In the genomic region with DNA sequence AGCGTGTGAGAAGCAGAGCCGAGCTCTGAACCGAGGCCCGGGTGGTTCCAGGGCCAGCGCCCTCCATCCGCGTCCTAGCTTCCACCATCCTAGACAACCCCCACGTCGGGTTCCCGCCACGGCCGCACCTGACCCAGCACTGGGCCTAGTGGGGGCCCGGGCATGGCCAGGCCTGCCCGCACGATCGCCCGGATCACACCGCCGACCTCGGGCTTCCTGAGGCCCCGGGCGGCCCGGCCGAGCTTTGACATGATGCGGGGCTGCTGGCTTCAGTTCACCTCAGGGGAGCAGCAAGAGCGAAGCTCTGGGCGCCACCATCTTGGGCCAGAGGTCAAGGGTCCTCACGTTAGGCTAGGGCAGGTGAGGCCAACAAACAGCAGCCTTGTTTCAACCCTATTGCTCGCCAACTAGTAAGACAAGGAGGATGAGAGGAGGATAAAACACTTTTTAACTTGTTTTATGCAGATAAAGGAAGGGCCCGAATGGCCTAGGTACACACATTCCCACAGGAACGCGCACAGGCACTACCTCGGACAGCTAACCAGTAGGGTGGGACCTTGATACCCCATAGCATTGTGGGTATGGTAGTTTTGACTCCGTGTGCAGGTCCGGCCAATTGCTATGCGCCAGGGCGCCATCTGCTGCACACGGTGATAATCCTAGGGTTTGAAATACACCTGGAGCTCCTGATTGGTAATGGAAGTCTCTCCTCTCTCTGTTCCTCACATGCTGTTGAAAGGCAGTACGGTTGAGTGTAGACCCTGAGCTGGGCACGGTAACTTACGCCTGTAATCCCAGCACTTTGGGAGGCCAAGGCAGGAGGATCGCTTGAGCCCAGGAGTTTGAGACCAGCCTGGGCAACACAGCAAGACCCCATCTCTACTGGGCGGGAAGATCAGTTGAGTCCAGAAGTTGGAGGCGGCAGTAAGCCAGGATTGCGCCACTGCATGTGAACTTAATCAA, we compare ENCODE assay signal across 8 cellular contexts. TPM values are rescaled to one million over a fixed set of nuclear protein-coding genes. Genes with fewer than 3 reads are reported as not detected.
DNase-seq lines count a peak whose midpoint lies in the region; ATAC-seq and TF ChIP-seq lines count a peak whose summit lies in the region.

Gene MRPL11, minus strand, starts transcription at position 345 of the 963 bp plus-strand sequence. Its CDS starts 94 bp downstream, at position 251.

- no peaks in the 10 kb centered on the region for H4K20me1 ChIP-seq in mammary epithelial cell (ENCODE audit: insufficient read depth, low read length)

- H3K36me3 ChIP-seq in mammary epithelial cell (ENCODE audit: insufficient read depth, low read length), result peaks cover 1% of the 10 kb centered on the region

- dilution Hi-C loops in mammary epithelial cell (cut with HindIII; ENCODE audit: low sequenced_read_pairs), result no loop called here

- no TSS peak for BruUV-seq in mammary epithelial cell (replicated peaks; lab: Mats Ljungman, UMichigan)

- H3K9ac ChIP-seq in mammary epithelial cell (ENCODE audit: insufficient read depth, low read length), result peak within 1 kb of the TSS; percentile 87

- DNase-seq in ACHN (peak; percentile 92), NCI-H2196 (lab: John Stamatoyannopoulos, UW; ENCODE audit: unreplicated experiment) (peak; percentile 91), mammary epithelial cell (peak; percentile 90), iPS-NIHi7 (ENCODE audit: extremely low spot score) (peak; percentile 96), smooth muscle cell of the brain vasculature (ENCODE audit: low read depth, low spot score) (peak; percentile 80)

- peaks cover 13% of the 10 kb centered on the region for H3K79me2 ChIP-seq in mammary epithelial cell (ENCODE audit: insufficient read depth, low read length)

- H3K9me3 ChIP-seq in mammary epithelial cell (replicated peaks; ENCODE audit: insufficient read depth, low read length), result no peaks in the 10 kb centered on the region

- in situ Hi-C loops in ACHN (cut with HindIII; ENCODE audit: low pct_ligation_motif_present, low pct_unique_long_range_greater_than_20kb, low sequenced_read_pairs) (no loop called here), mammary epithelial cell (cut with MboI; ENCODE audit: low sequenced_read_pairs in 2 of 2) (no loop called here)

- CTCF ChIA-PET in mammary epithelial cell (lab: Charles Lee; ENCODE audit: low non-redundant PET), result interaction anchor here (0.6 to 1.0 kb wide), 4 partner anchors 28 to 247 kb away, joined by 4 to 10 read pairs (median 4); partner anchors contain the start of genes DPP3 and PELI3

- WGBS in mammary epithelial cell (ENCODE audit: low coverage, missing lambda C conversion rate), result 8% methylated on average over 40 of the region's 45 CpGs

- no peaks in the 10 kb centered on the region for H3K27me3 ChIP-seq in mammary epithelial cell (ENCODE audit: insufficient read depth, low read length)

- H3K4me1 ChIP-seq in mammary epithelial cell (ENCODE audit: insufficient read depth, low read length), result peaks cover 7% of the 10 kb centered on the region

- ATAC-seq in GM18867 (IDR thresholded peaks at IDR 0.05; ENCODE audit: unreplicated experiment) (peak; percentile 91), HG03108 (IDR thresholded peaks at IDR 0.05; ENCODE audit: unreplicated experiment) (peak; percentile 86)

- H3K4me2 ChIP-seq in mammary epithelial cell (ENCODE audit: insufficient read depth, low read depth, low read length), result peak within 1 kb of the TSS; percentile 78

- intact Hi-C loops in mammary epithelial cell (cut with micrococcal nuclease), result loop anchor here (2.0 kb wide), 3 partner anchors 28 to 42 kb away; partner anchors contain the start of genes DPP3 and PELI3

- peak; percentile 99 for TF ChIP-seq CTCF in VCaP (conservative IDR thresholded peaks at IDR 0.05)
- TF ChIP-seq CTCF in mammary epithelial cell (conservative IDR thresholded peaks at IDR 0.05 in 1 of 2, IDR thresholded peaks at IDR 0.05 in 1 of 2; ENCODE audit: extremely low read depth in 1 of 2, insufficient read depth in 1 of 2, low read depth in 1 of 2, low read length in 2 of 2), result peak; percentile 60 to 74

- H3K4me3 ChIP-seq in mammary epithelial cell (replicated peaks in 1 of 3; ENCODE audit: insufficient read depth in 1 of 3, low read depth in 2 of 3, low read length in 3 of 3), result peak within 1 kb of the TSS; percentile 53 to 87 (median 80)

- peak within 1 kb of the TSS; percentile 95 for H2AFZ ChIP-seq in mammary epithelial cell (ENCODE audit: low read depth, low read length)

- peak within 1 kb of the TSS; percentile 94 for H3K27ac ChIP-seq in VCaP
- peak within 1 kb of the TSS; percentile 64 for H3K27ac ChIP-seq in mammary epithelial cell (ENCODE audit: insufficient read depth, low read depth, low read length)

RNA-seq across cellular contexts. Expression of gene MRPL11, which starts in this region (rescaled TPM):
- 10 to 100 TPM; 19.8 to 47.6 TPM for total RNA-seq in mammary epithelial cell
- polyA plus RNA-seq in mammary epithelial cell, result 44.2 TPM
- 31.1 TPM for polyA minus RNA-seq in mammary epithelial cell

Comparison
In these comparisons a context has a peak if more than half of its experiments do, and no peak if none do; other contexts are left out.
1. Peak in every context shown above with its lines: DNase-seq, ATAC-seq, H3K4me3 ChIP-seq and H3K27ac ChIP-seq.